In the genomic region with DNA sequence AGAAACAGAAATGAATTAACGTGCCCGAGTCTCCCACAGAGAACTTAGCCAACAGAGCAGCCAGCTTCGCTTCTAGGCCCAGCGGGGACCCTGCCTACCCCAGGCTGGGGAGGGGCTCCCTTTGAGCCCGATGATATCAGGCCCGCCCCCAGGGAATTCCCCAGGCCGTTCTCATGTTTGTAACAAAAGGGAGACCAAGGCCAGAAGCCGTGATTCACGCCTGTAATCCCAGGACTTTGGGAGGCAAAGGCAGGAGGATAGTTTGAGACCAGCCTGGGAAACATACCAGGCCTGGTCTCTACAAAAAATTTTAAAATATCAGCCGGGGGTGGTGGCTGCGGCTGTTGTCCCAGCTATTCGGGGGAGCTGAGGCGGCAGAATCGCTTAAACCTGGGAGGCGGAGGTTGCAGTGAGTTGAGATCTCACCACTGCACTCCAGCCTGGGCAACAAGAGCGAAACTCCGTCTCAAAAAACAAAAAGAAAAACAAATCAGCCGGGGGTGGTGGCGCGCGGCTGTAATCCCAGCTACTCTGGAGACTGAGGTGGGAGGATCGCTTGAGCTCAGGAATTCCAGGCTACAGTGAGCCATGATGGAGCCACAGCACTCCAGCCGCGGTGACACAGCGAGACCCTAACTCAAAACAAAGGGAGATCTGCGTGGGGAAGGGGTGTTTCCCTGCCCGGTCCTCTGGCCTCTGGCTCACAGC, we compare ENCODE assay signal across 18 cellular contexts. TPM values are rescaled to one million over a fixed set of nuclear protein-coding genes. Genes with fewer than 3 reads are reported as not detected.
DNase-seq lines count a peak whose midpoint lies in the region; ATAC-seq and TF ChIP-seq lines count a peak whose summit lies in the region.
"Had no signal": no experiment of that assay in that cellular context is flagged by ENCODE, and none has a peak within 500 bp of the region (broad histone marks: within the 10 kb centered on the region; RNA-seq: fewer than 3 reads in every experiment).

No MANE protein-coding gene starts in this region.

- no peak overlapping the region for H2AK5ac ChIP-seq in mesenchymal stem cell (ENCODE audit: low read length, severe bottlenecking)

- H3K27ac Mint-ChIP-seq in stimulated activated naive CD8-positive, alpha-beta T cell treated with anti-CD3 and anti-CD28 coated beads, Interleukin-15, Interleukin-2, amounts not matched to agents 100 ng/mL and 50 ng/mL, for 24 hours: no peak overlapping the region
- H3K27ac Mint-ChIP-seq: HFFc6; T-helper 1 cell treated with Interleukin-12 subunit alpha and Interleukin-12 subunit beta and Interleukin-4 antibody, amounts not matched to agents 30 μg/mL and 1 μg/mL, for 36 hours had no signal

- no peaks in the 10 kb centered on the region for H3K9me3 Mint-ChIP-seq in stimulated activated naive CD8-positive, alpha-beta T cell treated with anti-CD3 and anti-CD28 coated beads, Interleukin-15, Interleukin-2, amounts not matched to agents 100 ng/mL and 50 ng/mL, for 24 hours
- H3K9me3 Mint-ChIP-seq: activated naive CD4-positive, alpha-beta T cell treated with anti-CD3 and anti-CD28 coated beads, Interleukin-2, amount 50 U/mL, for 72 hours; HFFc6; T-helper 1 cell treated with Interleukin-12 subunit alpha and Interleukin-12 subunit beta and Interleukin-4 antibody, amounts not matched to agents 30 μg/mL and 1 μg/mL, for 36 hours had no signal

- H3K36me3 Mint-ChIP-seq in stimulated activated naive CD8-positive, alpha-beta T cell treated with anti-CD3 and anti-CD28 coated beads, Interleukin-15, Interleukin-2, amounts not matched to agents 100 ng/mL and 50 ng/mL, for 24 hours (ENCODE audit: low read depth): peaks cover 4% of the 10 kb centered on the region

- no peak overlapping the region for H2BK12ac ChIP-seq in mesenchymal stem cell (ENCODE audit: low read length in 2 of 2)

- no peak overlapping the region for H3K4ac ChIP-seq in mesenchymal stem cell (ENCODE audit: low read depth in 1 of 2, low read length in 2 of 2)

- H3K4me3 Mint-ChIP-seq in stimulated activated naive CD8-positive, alpha-beta T cell treated with anti-CD3 and anti-CD28 coated beads, Interleukin-15, Interleukin-2, amounts not matched to agents 100 ng/mL and 50 ng/mL, for 24 hours: peak overlapping the region; percentile 23
- H3K4me3 Mint-ChIP-seq: HFFc6; T-helper 1 cell treated with Interleukin-12 subunit alpha and Interleukin-12 subunit beta and Interleukin-4 antibody, amounts not matched to agents 30 μg/mL and 1 μg/mL, for 36 hours had no signal

- peak overlapping the region; percentile 19 for H3K27ac ChIP-seq in brain microvascular endothelial cell
- no peak overlapping the region for H3K27ac ChIP-seq in mesenchymal stem cell (ENCODE audit: low read length, poor library complexity, severe bottlenecking)
- H3K27ac ChIP-seq: dorsolateral prefrontal cortex, parathyroid adenoma had no signal

- H3K27me3 ChIP-seq in brain microvascular endothelial cell (replicated peaks) (peaks cover 33% of the 10 kb centered on the region), mesenchymal stem cell (ENCODE audit: control insufficient read depth in 1 of 2, insufficient read depth in 1 of 2, low read length in 2 of 2) (peaks cover 14 to 28% of the 10 kb centered on the region in 2 experiments)

- ATAC-seq in stimulated activated naive CD8-positive, alpha-beta T cell treated with anti-CD3 and anti-CD28 coated beads, Interleukin-15, Interleukin-2, amounts not matched to agents 100 U/mL and 50 U/mL, for 24 hours: no peak
- ATAC-seq in GM21423 (IDR thresholded peaks at IDR 0.05; ENCODE audit: unreplicated experiment): no peak
- ATAC-seq: PC-3 had no signal

- 19% methylated on average over 23 of the region's 27 CpGs for WGBS in mesenchymal stem cell

- H4K91ac ChIP-seq in mesenchymal stem cell (ENCODE audit: low read length): no peak overlapping the region

- H3K36me3 ChIP-seq in brain microvascular endothelial cell (replicated peaks): no peaks in the 10 kb centered on the region
- H3K36me3 ChIP-seq in mesenchymal stem cell (ENCODE audit: control insufficient read depth in 1 of 2, insufficient read depth in 2 of 2, low read depth in 1 of 2, low read length in 2 of 2): peaks cover 11 to 42% of the 10 kb centered on the region in 2 experiments

- H3K18ac ChIP-seq in mesenchymal stem cell (ENCODE audit: low read depth in 1 of 2, low read length in 2 of 2): no peak overlapping the region

- H2AFZ ChIP-seq in mesenchymal stem cell (ENCODE audit: low read depth, low read length): no peak overlapping the region
- H2AFZ ChIP-seq: parathyroid adenoma had no signal

- H3K4me1 ChIP-seq in mesenchymal stem cell (ENCODE audit: control insufficient read depth, insufficient read depth, low read depth, low read length): peaks cover 54% of the 10 kb centered on the region
- H3K4me1 ChIP-seq: parathyroid adenoma had no signal

- H3K23ac ChIP-seq in mesenchymal stem cell (ENCODE audit: low read length in 2 of 2): no peak overlapping the region

- no peak overlapping the region for H4K8ac ChIP-seq in mesenchymal stem cell (ENCODE audit: low read length)

- DNase-seq in stimulated activated naive CD8-positive, alpha-beta T cell treated with anti-CD3 and anti-CD28 coated beads, Interleukin-15, Interleukin-2, amounts not matched to agents 100 U/mL and 50 U/mL, for 24 hours: no peak
- DNase-seq in brain microvascular endothelial cell: peak; percentile 24
- peak; percentile 62 for DNase-seq in mesenchymal stem cell
- DNase-seq in GM03348 (ENCODE audit: low spot score): no peak
- no peak for DNase-seq in stimulated activated CD4-positive, alpha-beta T cell treated with anti-CD3 and anti-CD28 coated beads, Interleukin-15, amount 100 ng/mL, for 24 hours
- no peak for DNase-seq in NCI-H2196 (lab: John Stamatoyannopoulos, UW; ENCODE audit: unreplicated experiment)
- DNase-seq: activated CD4-positive, alpha-beta T cell treated with anti-CD3 and anti-CD28 coated beads, Interleukin-2, amount 50 U/mL, for 48 hours; dorsolateral prefrontal cortex; HFFc6; NCI-H1092 treated with DMSO at 0.1 percent for 48 hours; NCI-H345; PC-3 had no signal

- H3K4me3 ChIP-seq in brain microvascular endothelial cell (ENCODE audit: low read depth, low read length) (no peak overlapping the region), mesenchymal stem cell (ENCODE audit: insufficient read depth in 1 of 2, low read depth in 1 of 2, low read length in 2 of 2) (no peak overlapping the region)

- H3K4me2 ChIP-seq in mesenchymal stem cell (ENCODE audit: low read length, poor library complexity, severe bottlenecking): peak overlapping the region; percentile 31

- peaks cover 26% of the 10 kb centered on the region for H3K27me3 Mint-ChIP-seq in stimulated activated naive CD8-positive, alpha-beta T cell treated with anti-CD3 and anti-CD28 coated beads, Interleukin-15, Interleukin-2, amounts not matched to agents 100 ng/mL and 50 ng/mL, for 24 hours

- no peak overlapping the region for H2BK120ac ChIP-seq in mesenchymal stem cell (ENCODE audit: low read depth, low read length)

- peaks cover 2% of the 10 kb centered on the region for H3K79me1 ChIP-seq in mesenchymal stem cell (replicated peaks; ENCODE audit: low read length, poor library complexity, severe bottlenecking)

- H3K9ac ChIP-seq in mesenchymal stem cell (ENCODE audit: low read length): no peak overlapping the region
- H3K9ac ChIP-seq: parathyroid adenoma had no signal

- H3K14ac ChIP-seq in mesenchymal stem cell (ENCODE audit: low read length in 2 of 2): no peak overlapping the region

- no peak for TF ChIP-seq CTCF in brain microvascular endothelial cell (IDR thresholded peaks at IDR 0.05; ENCODE audit: low read depth, low read length, missing control alignments)

- H3K9me3 ChIP-seq in mesenchymal stem cell (ENCODE audit: control insufficient read depth, low read length): no peaks in the 10 kb centered on the region

- no peak overlapping the region for H2BK5ac ChIP-seq in mesenchymal stem cell (ENCODE audit: low read depth, low read length, poor library complexity, severe bottlenecking)

- no peak overlapping the region for H2BK15ac ChIP-seq in mesenchymal stem cell (ENCODE audit: low read depth, poor library complexity, severe bottlenecking)

- in situ Hi-C loops in brain microvascular endothelial cell (cut with HindIII; ENCODE audit: low pct_ligation_motif_present, low sequenced_read_pairs): no loop called here

- peaks cover 21% of the 10 kb centered on the region for H3K4me1 Mint-ChIP-seq in stimulated activated naive CD8-positive, alpha-beta T cell treated with anti-CD3 and anti-CD28 coated beads, Interleukin-15, Interleukin-2, amounts not matched to agents 100 ng/mL and 50 ng/mL, for 24 hours (ENCODE audit: low read depth)

RNA-seq across cellular contexts. Expression of a gene that starts 1.7 kb away (rescaled TPM):
- polyA plus RNA-seq in mesenchymal stem cell (2013, experiment 1 of 2): 0.08 TPM
- polyA plus RNA-seq in mesenchymal stem cell (2013, experiment 2 of 2): not detected
- polyA plus RNA-seq: liver had no signal

RNA-seq across cellular contexts. Expression of a gene that starts 11.8 kb away (rescaled TPM):
- not detected for polyA plus RNA-seq in mesenchymal stem cell (2013, experiment 1 of 2)
- polyA plus RNA-seq in mesenchymal stem cell (2013, experiment 2 of 2): not detected
- polyA plus RNA-seq: liver had no signal

RNA-seq across cellular contexts. Expression of a gene that starts 14.0 kb away (rescaled TPM):
- not detected for polyA plus RNA-seq in mesenchymal stem cell (2013, experiment 1 of 2)
- polyA plus RNA-seq in mesenchymal stem cell (2013, experiment 2 of 2): not detected

RNA-seq across cellular contexts. Expression of a gene that starts 23.0 kb away (rescaled TPM):
- 6.8 TPM for polyA plus RNA-seq in mesenchymal stem cell (2013, experiment 1 of 2)
- polyA plus RNA-seq in mesenchymal stem cell (2013, experiment 2 of 2): 7.3 TPM

RNA-seq across cellular contexts. Expression of a gene that starts 56.3 kb away (rescaled TPM):
- polyA plus RNA-seq in mesenchymal stem cell (2013, experiment 1 of 2): 21.2 TPM
- 20.6 TPM for polyA plus RNA-seq in mesenchymal stem cell (2013, experiment 2 of 2)

Comparison
In these comparisons a context has a peak if more than half of its experiments do, and no peak if none do; other contexts are left out.
1. DNase-seq: peak in brain microvascular endothelial cell (single experiment) and mesenchymal stem cell (single experiment); none in stimulated activated naive CD8-positive, alpha-beta T cell treated with anti-CD3 and anti-CD28 coated beads, Interleukin-15, Interleukin-2, amounts not matched to agents 100 U/mL and 50 U/mL, for 24 hours (single experiment), GM03348 (single experiment), stimulated activated CD4-positive, alpha-beta T cell treated with anti-CD3 and anti-CD28 coated beads, Interleukin-15, amount 100 ng/mL, for 24 hours (single experiment) and NCI-H2196 (single experiment).